Comparison of ENCODE assay signal across 11 cellular contexts in genomic region chr16:31529398-31530312, GRCh38. TPM values are rescaled to one million over a fixed set of nuclear protein-coding genes. Genes with fewer than 3 reads are reported as not detected.
A peak's percentile ranks its signal among the peaks of the same experiment; 100 is the strongest.
DNase-seq lines count a peak whose midpoint lies in the region; ATAC-seq and TF ChIP-seq lines count a peak whose summit lies in the region.
"Had no signal": no experiment of that assay in that cellular context is flagged by ENCODE, and none has a peak within 500 bp of the region (broad histone marks: within the 10 kb centered on the region; RNA-seq: fewer than 3 reads in every experiment).

No MANE protein-coding gene starts in this region.

- ATAC-seq in activated T-cell treated with anti-CD3 and anti-CD28 coated beads, Interleukin-2, amount 50 U/mL, for 72 hours (replicated peaks in 1 of 2): no peak
- ATAC-seq in stimulated activated memory B cell treated with anti-CD40 and anti-IgM and Interleukin-4, amounts not matched to agents 10 μg/mL and 1 μg/mL and 100 μg/mL, for 72 hours: peak; percentile 66

- POLR2A ChIA-PET in HEK293T (lab: Yijun Ruan, JAX): no interaction called here

- H3K27me3 Mint-ChIP-seq in activated T-cell treated with anti-CD3 and anti-CD28 coated beads, Interleukin-2, amount 50 U/mL, for 72 hours (ENCODE audit: low read depth): peaks cover 7% of the 10 kb centered on the region
- H3K27me3 Mint-ChIP-seq in stimulated activated memory B cell treated with anti-CD40 and anti-IgM and Interleukin-4, amounts not matched to agents 10 μg/mL and 1 μg/mL and 100 μg/mL, for 72 hours: peaks cover 19% of the 10 kb centered on the region

- peak overlapping the region; percentile 69 for H3K4me3 ChIP-seq in HUES64 (ENCODE audit: low read length)
- peak overlapping the region; percentile 79 for H3K4me3 ChIP-seq in iPS-20b (ENCODE audit: low read length)

- peak overlapping the region; percentile 31 to 55 for H3K4me3 Mint-ChIP-seq in activated T-cell treated with anti-CD3 and anti-CD28 coated beads, Interleukin-2, amount 50 U/mL, for 72 hours
- peak overlapping the region; percentile 23 for H3K4me3 Mint-ChIP-seq in stimulated activated memory B cell treated with anti-CD40 and anti-IgM and Interleukin-4, amounts not matched to agents 10 μg/mL and 1 μg/mL and 100 μg/mL, for 72 hours

- H3K4me1 Mint-ChIP-seq in activated T-cell treated with anti-CD3 and anti-CD28 coated beads, Interleukin-2, amount 50 U/mL, for 72 hours (ENCODE audit: low read depth): peaks cover 11% of the 10 kb centered on the region
- peaks cover 14% of the 10 kb centered on the region for H3K4me1 Mint-ChIP-seq in stimulated activated memory B cell treated with anti-CD40 and anti-IgM and Interleukin-4, amounts not matched to agents 10 μg/mL and 1 μg/mL and 100 μg/mL, for 72 hours

- no peak overlapping the region for H3K27ac Mint-ChIP-seq in activated T-cell treated with anti-CD3 and anti-CD28 coated beads, Interleukin-2, amount 50 U/mL, for 72 hours
- no peak overlapping the region for H3K27ac Mint-ChIP-seq in stimulated activated memory B cell treated with anti-CD40 and anti-IgM and Interleukin-4, amounts not matched to agents 10 μg/mL and 1 μg/mL and 100 μg/mL, for 72 hours

- 16% methylated on average over 54 of the region's 58 CpGs for WGBS in HUES64

- H3K4me1 ChIP-seq in HUES64 (ENCODE audit: insufficient read depth, low read length) (peaks cover 17% of the 10 kb centered on the region; the same call in 1 of the 2 replicates), iPS-20b (ENCODE audit: insufficient read depth, low read length) (peaks cover 8% of the 10 kb centered on the region; the same call in 1 of the 2 replicates)

- CTCF ChIA-PET in HEK293T (lab: Yijun Ruan, JAX): no interaction called here

- H3K9me3 ChIP-seq in HUES64 (ENCODE audit: insufficient read depth, low read depth, low read length) (no peaks in the 10 kb centered on the region), iPS-20b (ENCODE audit: insufficient read depth, low read depth, low read length) (no peaks in the 10 kb centered on the region)

- H3K36me3 Mint-ChIP-seq in activated T-cell treated with anti-CD3 and anti-CD28 coated beads, Interleukin-2, amount 50 U/mL, for 72 hours (ENCODE audit: insufficient read depth in 2 of 2): no peaks in the 10 kb centered on the region
- no peaks in the 10 kb centered on the region for H3K36me3 Mint-ChIP-seq in stimulated activated memory B cell treated with anti-CD40 and anti-IgM and Interleukin-4, amounts not matched to agents 10 μg/mL and 1 μg/mL and 100 μg/mL, for 72 hours

- H3K27me3 ChIP-seq in HUES64 (ENCODE audit: insufficient read depth, low read length) (peaks cover 38% of the 10 kb centered on the region), iPS-20b (ENCODE audit: insufficient read depth, low read length) (peaks cover 59% of the 10 kb centered on the region)

- H3K36me3 ChIP-seq in HUES64 (ENCODE audit: insufficient read depth, low read length) (no peaks in the 10 kb centered on the region), iPS-20b (ENCODE audit: insufficient read depth, low read depth, low read length) (no peaks in the 10 kb centered on the region)

- no peaks in the 10 kb centered on the region for H3K9me3 Mint-ChIP-seq in activated T-cell treated with anti-CD3 and anti-CD28 coated beads, Interleukin-2, amount 50 U/mL, for 72 hours
- no peaks in the 10 kb centered on the region for H3K9me3 Mint-ChIP-seq in stimulated activated memory B cell treated with anti-CD40 and anti-IgM and Interleukin-4, amounts not matched to agents 10 μg/mL and 1 μg/mL and 100 μg/mL, for 72 hours

- H3K27ac ChIP-seq in HUES64 (ENCODE audit: low read depth, low read length) (no peak overlapping the region), iPS-20b (ENCODE audit: low read length) (no peak overlapping the region)

- H3K9ac ChIP-seq in HUES64 (ENCODE audit: low read depth, low read length) (peak overlapping the region; percentile 65), iPS-20b (ENCODE audit: low read depth, low read length) (peak overlapping the region; percentile 69; the same call in 1 of the 2 replicates)

- peak in 1 of 2 donors; percentile 6 for DNase-seq in activated T-cell treated with anti-CD3 and anti-CD28 coated beads, Interleukin-2, amount 50 U/mL, for 72 hours
- DNase-seq in activated gamma-delta T cell (lab: John Stamatoyannopoulos, UW) (no peak), HEK293T (ENCODE audit: extremely low spot score) (no peak), COLO829 (ENCODE audit: low spot score) (no peak)
- DNase-seq: activated CD8-positive, alpha-beta memory T cell treated with anti-CD3 and anti-CD28 coated beads, Interleukin-2, amount 50 U/mL, for 4 hours; foreskin melanocyte; stimulated activated CD4-positive, alpha-beta T cell treated with anti-CD3 and anti-CD28 coated beads, Interleukin-2, amount 100 ng/mL, for 48 hours had no signal

TF ChIP-seq in HEK293T, 16 proteins besides CTCF, POLR2A, EP300 and RAD21:
- no peak for TF ChIP-seq SP1 (IDR thresholded peaks at IDR 0.05)
- TF ChIP-seq HDGF (IDR thresholded peaks at IDR 0.05; ENCODE audit: borderline replicate concordance): no peak
- TF ChIP-seq FOXK2 (IDR thresholded peaks at IDR 0.05): no peak
- TF ChIP-seq ZNF384 (IDR thresholded peaks at IDR 0.05): no peak
- no peak for TF ChIP-seq ARNT (IDR thresholded peaks at IDR 0.05)
- no peak for TF ChIP-seq CTBP1 (IDR thresholded peaks at IDR 0.05; ENCODE audit: borderline replicate concordance)
- no peak for TF ChIP-seq BHLHE40 (IDR thresholded peaks at IDR 0.05; ENCODE audit: borderline replicate concordance)
- no peak for TF ChIP-seq FOXM1 (IDR thresholded peaks at IDR 0.05; ENCODE audit: borderline replicate concordance)
- TF ChIP-seq PKNOX1 (IDR thresholded peaks at IDR 0.05): no peak
- no peak for TF ChIP-seq L3MBTL2 (conservative IDR thresholded peaks at IDR 0.05)
- no peak for TF ChIP-seq TARDBP (IDR thresholded peaks at IDR 0.05)
- no peak for TF ChIP-seq ELF4 (IDR thresholded peaks at IDR 0.05)
- TF ChIP-seq SUZ12 (IDR thresholded peaks at IDR 0.05): no peak
- TF ChIP-seq NFRKB (IDR thresholded peaks at IDR 0.05): no peak
- no peak for TF ChIP-seq LEF1 (IDR thresholded peaks at IDR 0.05; ENCODE audit: borderline replicate concordance)
- TF ChIP-seq FOXA1 (IDR thresholded peaks at IDR 0.05): no peak

RNA-seq across cellular contexts. Expression of gene AHSP, which starts 2.0 kb away (rescaled TPM):
- polyA plus RNA-seq in HUES64 (2013, experiment 1 of 2): 0.75 TPM
- 1.9 TPM for polyA plus RNA-seq in HUES64 (2013, experiment 2 of 2)
- not detected for total RNA-seq in activated T-cell treated with anti-CD3 and anti-CD28 coated beads, Interleukin-2, amount 50 U/mL, for 72 hours
- total RNA-seq: NCI-H460 had no signal

RNA-seq across cellular contexts. Expression of gene RUSF1, which starts 21.5 kb away (rescaled TPM):
- polyA plus RNA-seq in HUES64 (2013, experiment 1 of 2): 23.0 TPM
- 26.8 TPM for polyA plus RNA-seq in HUES64 (2013, experiment 2 of 2)
- total RNA-seq in activated T-cell treated with anti-CD3 and anti-CD28 coated beads, Interleukin-2, amount 50 U/mL, for 72 hours: 10 to 100 TPM; 46.8 to 57.4 TPM

RNA-seq across cellular contexts. Expression of gene SLC5A2, which starts 46.7 kb away (rescaled TPM):
- 0.40 TPM for polyA plus RNA-seq in HUES64 (2013, experiment 1 of 2)
- polyA plus RNA-seq in HUES64 (2013, experiment 2 of 2): 0.38 TPM
- not detected for total RNA-seq in activated T-cell treated with anti-CD3 and anti-CD28 coated beads, Interleukin-2, amount 50 U/mL, for 72 hours
- total RNA-seq: NCI-H460 had no signal

RNA-seq across cellular contexts. Expression of gene TGFB1I1, which starts 57.7 kb away (rescaled TPM):
- 6.2 TPM for polyA plus RNA-seq in HUES64 (2013, experiment 1 of 2)
- polyA plus RNA-seq in HUES64 (2013, experiment 2 of 2): 7.0 TPM
- total RNA-seq in activated T-cell treated with anti-CD3 and anti-CD28 coated beads, Interleukin-2, amount 50 U/mL, for 72 hours: 1 to 10 TPM; 1.3 to 4.4 TPM
